ENCODE assay signal across 18 cellular contexts in genomic region chr11:94457118-94458029, GRCh38. TPM values are rescaled to one million over a fixed set of nuclear protein-coding genes. Genes with fewer than 3 reads are reported as not detected.
DNase-seq lines count a peak whose midpoint lies in the region; ATAC-seq and TF ChIP-seq lines count a peak whose summit lies in the region.
"Had no signal": no experiment of that assay in that cellular context is flagged by ENCODE, and none has a peak within 500 bp of the region (broad histone marks: within the 10 kb centered on the region; RNA-seq: fewer than 3 reads in every experiment).

No MANE protein-coding gene starts in this region.

- H3K4me2 ChIP-seq in PC-9: no peak overlapping the region

- H3K4me3 ChIP-seq in PC-9: no peak overlapping the region
- H3K4me3 ChIP-seq: colonic mucosa had no signal

- ATAC-seq in GM21526 (IDR thresholded peaks at IDR 0.05; ENCODE audit: low FRiP score, unreplicated experiment): peak; percentile 52

- H3F3A ChIP-seq in PC-9 (ENCODE audit: insufficient read depth, low read depth): peaks cover 16% of the 10 kb centered on the region; the same call in 1 of the 2 replicates

- CTCF ChIA-PET in PC-9 (lab: Charles Lee): no interaction called here

- peaks cover 28% of the 10 kb centered on the region for H3K36me3 ChIP-seq in PC-9 (ENCODE audit: low read depth)

- in situ Hi-C loops in Caki2 (cut with HindIII; ENCODE audit: low pct_unique_long_range_greater_than_20kb, low sequenced_read_pairs): no loop called here

- H3K9me2 ChIP-seq in PC-9 (ENCODE audit: insufficient read depth): no peaks in the 10 kb centered on the region

- peak overlapping the region; percentile 45 for H3K27ac ChIP-seq in PC-9
- H3K27ac ChIP-seq: colonic mucosa, parathyroid adenoma had no signal

- intact Hi-C loops in PC-9 (cut with micrococcal nuclease; ENCODE audit: unreplicated experiment): no loop called here

- no TSS peak for BruUV-seq in PC-9 (replicated peaks; lab: Mats Ljungman, UMichigan)

- H2AFZ ChIP-seq in PC-9: no peak overlapping the region
- H2AFZ ChIP-seq: parathyroid adenoma had no signal

- POLR2A ChIA-PET in PC-9 (lab: Charles Lee; ENCODE audit: unreplicated experiment): no interaction called here

- H3K9me3 ChIP-seq in PC-9 (ENCODE audit: insufficient read depth, low read depth): no peaks in the 10 kb centered on the region
- H3K9me3 ChIP-seq: colonic mucosa had no signal

- peaks cover 24% of the 10 kb centered on the region for H3K4me1 ChIP-seq in PC-9 (replicated peaks; ENCODE audit: insufficient read depth)
- H3K4me1 ChIP-seq: colonic mucosa, parathyroid adenoma had no signal

- no peaks in the 10 kb centered on the region for H3K79me2 ChIP-seq in PC-9 (ENCODE audit: low read depth)
- H3K79me2 ChIP-seq: parathyroid adenoma had no signal

- TF ChIP-seq CTCF in PC-9 (conservative IDR thresholded peaks at IDR 0.05): no peak

- no peaks in the 10 kb centered on the region for H3K27me3 ChIP-seq in PC-9 (ENCODE audit: insufficient read depth, low read depth)
- H3K27me3 ChIP-seq: colonic mucosa had no signal

- no peaks in the 10 kb centered on the region for H4K20me1 ChIP-seq in PC-9 (ENCODE audit: insufficient read depth)

- DNase-seq in Caki2 (ENCODE audit: low read depth) (peak; percentile 3), PC-9 (no peak), glomerular visceral epithelial cell (ENCODE audit: extremely low spot score) (peak; percentile 1), NCI-H774 (lab: John Stamatoyannopoulos, UW) (no peak)
- no peak for DNase-seq in activated CD4-positive, CD25-positive, alpha-beta regulatory T cell treated with anti-CD3 and anti-CD28 coated beads, Interleukin-2, amount 50 U/mL, for 72 hours
- DNase-seq in stimulated activated CD8-positive, alpha-beta memory T cell treated with anti-CD3 and anti-CD28 coated beads, Interleukin-4, amount 100 ng/mL, for 48 hours: no peak
- DNase-seq in activated effector memory CD4-positive, alpha-beta T cell treated with Interleukin-2 at 50 U/mL for 16 hours: no peak
- DNase-seq: activated CD8-positive, alpha-beta memory T cell treated with anti-CD3 and anti-CD28 coated beads for 24 hours; activated naive CD8-positive, alpha-beta T cell treated with anti-CD3 and anti-CD28 coated beads for 36 hours; colonic mucosa; GOT3; NCI-H1105 treated with DMSO at 0.1 percent for 48 hours; NCI-H510A; Right ventricle myocardium superior had no signal

RNA-seq across cellular contexts. Expression of gene MRE11, which starts 36.3 kb away (rescaled TPM):
- total RNA-seq in Caki2 (2014; rRNA removed; shearing (Covaris generic); ENCODE audit: low replicate concordance): 3.7 and 4.5 TPM in 2 replicates
- total RNA-seq in PC-9 (2021): 40.3 and 41.1 TPM in 2 replicates

RNA-seq across cellular contexts. Expression of gene ANKRD49, which starts 36.4 kb away (rescaled TPM):
- total RNA-seq in Caki2 (2014; rRNA removed; shearing (Covaris generic); ENCODE audit: low replicate concordance): 4.2 and 6.7 TPM in 2 replicates
- 8.7 and 12.7 TPM in 2 replicates for total RNA-seq in PC-9 (2021)

RNA-seq across cellular contexts. Expression of gene C11orf97, which starts 54.9 kb away (rescaled TPM):
- total RNA-seq in Caki2 (2014; rRNA removed; shearing (Covaris generic); ENCODE audit: low replicate concordance): not detected in 2 replicates
- not detected in 2 replicates for total RNA-seq in PC-9 (2021)
- total RNA-seq: activated naive CD8-positive, alpha-beta T cell treated with anti-CD3 and anti-CD28 coated beads for 36 hours; colonic mucosa; mononuclear cell; Right ventricle myocardium superior; urinary bladder had no signal

RNA-seq across cellular contexts. Expression of gene GPR83, which starts 56.2 kb away (rescaled TPM):
- total RNA-seq in Caki2 (2014; rRNA removed; shearing (Covaris generic); ENCODE audit: low replicate concordance): not detected in 2 replicates
- not detected in 2 replicates for total RNA-seq in PC-9 (2021)

Comparison
In these comparisons a context has a peak if more than half of its experiments do, and no peak if none do; other contexts are left out.
1. DNase-seq: peak in Caki2 (single experiment) and glomerular visceral epithelial cell (single experiment); none in PC-9 (0 of 2), NCI-H774 (single experiment), activated CD4-positive, CD25-positive, alpha-beta regulatory T cell treated with anti-CD3 and anti-CD28 coated beads, Interleukin-2, amount 50 U/mL, for 72 hours (single experiment), stimulated activated CD8-positive, alpha-beta memory T cell treated with anti-CD3 and anti-CD28 coated beads, Interleukin-4, amount 100 ng/mL, for 48 hours (single experiment) and activated effector memory CD4-positive, alpha-beta T cell treated with Interleukin-2 at 50 U/mL for 16 hours (single experiment).